In the genomic region with DNA sequence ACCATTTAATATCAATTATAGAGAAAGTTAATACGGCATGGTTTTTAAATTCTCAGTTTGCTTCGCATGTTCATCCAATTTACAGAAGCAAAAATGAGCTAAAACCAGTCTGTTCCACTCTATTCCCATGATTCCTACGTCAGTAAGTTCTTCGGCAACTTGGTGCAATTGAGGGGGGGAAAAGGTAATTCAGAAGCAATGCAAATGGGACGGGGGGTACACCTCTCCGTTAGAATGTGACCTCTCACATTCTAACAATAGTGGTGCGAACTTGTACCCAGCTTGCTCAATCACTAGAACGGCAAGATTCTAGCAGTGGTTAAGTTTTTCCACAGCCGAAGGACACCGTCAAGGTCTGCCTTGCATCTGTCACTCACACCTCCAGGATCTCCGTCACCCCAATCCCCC, we compare ENCODE assay signal across 8 cellular contexts. TPM values are rescaled to one million over a fixed set of nuclear protein-coding genes. Genes with fewer than 3 reads are reported as not detected.
A peak's percentile ranks its signal among the peaks of the same experiment; 100 is the strongest.
DNase-seq lines count a peak whose midpoint lies in the region; ATAC-seq, FAIRE-seq and TF ChIP-seq lines count a peak whose summit lies in the region.

No MANE protein-coding gene starts in this region.

- TF ChIP-seq RAD21 in HepG2 (CRISPR knock-in tag; IDR thresholded peaks at IDR 0.05) = no peak

- POLR2A ChIA-PET in HepG2 (lab: Yijun Ruan, JAX) = interaction anchor here (1.0 to 1.5 kb wide), 2 partner anchors 73 to 86 kb away, joined by 3 to 6 read pairs; a partner anchor contains a TSS

- peaks cover 40% of the 10 kb centered on the region for H3K4me1 ChIP-seq in Loucy (ENCODE audit: insufficient read depth, low read length, poor library complexity, severe bottlenecking)
- peaks cover 25% of the 10 kb centered on the region for H3K4me1 ChIP-seq in HepG2 (ENCODE audit: insufficient read depth, low read length)
- no peaks in the 10 kb centered on the region for H3K4me1 ChIP-seq in thymus (ENCODE audit: control insufficient read depth, insufficient read depth, low read length)

- intact Hi-C loops in HepG2 (cut with micrococcal nuclease; ENCODE audit: unreplicated experiment) = loop anchor here (2.0 to 10.0 kb wide), 4 partner anchors 76 to 294 kb away; a partner anchor contains a TSS

- in situ Hi-C loops in brain microvascular endothelial cell (cut with HindIII; ENCODE audit: low pct_ligation_motif_present, low sequenced_read_pairs) = no loop called here
- in situ Hi-C loops in HepG2 (cut with HindIII; ENCODE audit: extremely low pct_ligation_motif_present, low pct_unique_long_range_greater_than_20kb) = no loop called here

- TF ChIP-seq CTCF in Loucy (conservative IDR thresholded peaks at IDR 0.05; ENCODE audit: low read length) (no peak), brain microvascular endothelial cell (IDR thresholded peaks at IDR 0.05; ENCODE audit: low read depth, low read length, missing control alignments) (no peak), HepG2 (CRISPR knock-in tag; IDR thresholded peaks at IDR 0.05) (no peak)

- no peaks in the 10 kb centered on the region for H3K9me2 ChIP-seq in Loucy (replicated peaks; ENCODE audit: low read depth, low read length)

- no peaks in the 10 kb centered on the region for H3K36me3 ChIP-seq in Loucy (ENCODE audit: insufficient read depth, low read length)
- no peaks in the 10 kb centered on the region for H3K36me3 ChIP-seq in brain microvascular endothelial cell (replicated peaks)
- H3K36me3 ChIP-seq in HepG2 (replicated peaks in 1 of 2; ENCODE audit: control insufficient read depth in 1 of 2, insufficient read depth in 2 of 2, low read length in 2 of 2) = no peaks in the 10 kb centered on the region; a peak in 1 of 5 replicates
- no peaks in the 10 kb centered on the region for H3K36me3 ChIP-seq in thymus (ENCODE audit: control insufficient read depth, insufficient read depth)

- peak; percentile 49 for FAIRE-seq in HepG2 (lab: Jason Lieb, UNC)

- H3F3A ChIP-seq in Loucy (ENCODE audit: low read depth) = 0 out of 2 replicates have a peak, but pooled peaks cover 4% of the 10 kb centered on the region

- TF ChIP-seq EP300 in HepG2 (IDR thresholded peaks at IDR 0.05; ENCODE audit: low read depth in 2 of 2, low read length in 2 of 2) (no peak), HepG2 (CRISPR knock-in tag; IDR thresholded peaks at IDR 0.05; ENCODE audit: borderline replicate concordance) (no peak)

- H3K27ac ChIP-seq in brain microvascular endothelial cell (no peak overlapping the region), HepG2 (ENCODE audit: extremely low read length, insufficient read depth, low read length) (peak overlapping the region; percentile 81), thymus (ENCODE audit: low read depth) (no peak overlapping the region)

- H3K9ac ChIP-seq in Loucy (ENCODE audit: low read depth, low read length, poor library complexity, severe bottlenecking) = peak overlapping the region; percentile 75
- H3K9ac ChIP-seq in HepG2 (ENCODE audit: insufficient read depth, low read depth, low read length) = peak overlapping the region; percentile 75

- DNase-seq in ELR (ENCODE audit: low read depth) (peak; percentile 6), brain microvascular endothelial cell (no peak), HepG2 (ENCODE audit: low spot score) (no peak)

- TSS peak; percentile 46 for BruUV-seq in HepG2 (replicated peaks; lab: Mats Ljungman, UMichigan)

- ATAC-seq in HepG2 = no peak
- no peak for ATAC-seq in HG03095 (IDR thresholded peaks at IDR 0.05; ENCODE audit: unreplicated experiment)
- no peak for ATAC-seq in GM18858 (IDR thresholded peaks at IDR 0.05; ENCODE audit: unreplicated experiment)
- no peak for ATAC-seq in HG03196 (IDR thresholded peaks at IDR 0.05; ENCODE audit: unreplicated experiment)

- CTCF ChIA-PET in HepG2 (lab: Yijun Ruan, JAX; ENCODE audit: low intra/inter-chr PET ratio, low total read pairs) = no interaction called here

- H4K20me1 ChIP-seq in Loucy (ENCODE audit: insufficient read depth, low read length, poor library complexity, severe bottlenecking) (no peaks in the 10 kb centered on the region), HepG2 (ENCODE audit: insufficient read depth, low read length) (no peaks in the 10 kb centered on the region)

- H2AFZ ChIP-seq in Loucy (ENCODE audit: low read length) (peak overlapping the region; percentile 92), HepG2 (ENCODE audit: low read length) (peak overlapping the region; percentile 8)

- TF ChIP-seq POLR2A in HepG2 (IDR thresholded peaks at IDR 0.05; ENCODE audit: insufficient read depth in 1 of 2, low read depth in 2 of 2, low read length in 2 of 2) = no peak

- H3K79me2 ChIP-seq in Loucy (ENCODE audit: insufficient read depth, low read length) = peaks cover 20% of the 10 kb centered on the region; the same call in 1 of the 2 replicates
- peaks cover 35% of the 10 kb centered on the region for H3K79me2 ChIP-seq in HepG2 (ENCODE audit: insufficient read depth, low read length)

- WGBS in HepG2 (ENCODE audit: low lambda C conversion rate) = 1% methylated on average over 9 of the region's 11 CpGs
- WGBS in thymus = 2% methylated on average over 11 of the region's 11 CpGs

- H3K4me2 ChIP-seq in Loucy (ENCODE audit: low read depth, low read length, poor library complexity, severe bottlenecking) (peak overlapping the region; percentile 97), HepG2 (ENCODE audit: low read depth, low read length) (peak overlapping the region; percentile 92)

- H3K9me3 ChIP-seq in Loucy (ENCODE audit: insufficient read depth, low read depth, low read length) = no peaks in the 10 kb centered on the region
- H3K9me3 ChIP-seq in HepG2 (ENCODE audit: low read length) = no peaks in the 10 kb centered on the region
- no peaks in the 10 kb centered on the region for H3K9me3 ChIP-seq in thymus (ENCODE audit: control insufficient read depth)

- H3K4me3 ChIP-seq in Loucy (ENCODE audit: low read length, poor library complexity, severe bottlenecking) (peak overlapping the region; percentile 86), brain microvascular endothelial cell (ENCODE audit: low read depth, low read length) (peak overlapping the region; percentile 83), HepG2 (replicated peaks in 1 of 3; ENCODE audit: insufficient read depth in 1 of 3, low read depth in 2 of 3, low read length in 3 of 3) (peak overlapping the region; percentile 79 to 91 (median 88)), thymus (ENCODE audit: low read length) (peak overlapping the region; percentile 84)

- H3K27me3 ChIP-seq in Loucy (ENCODE audit: insufficient read depth, low read length, poor library complexity, severe bottlenecking) (no peaks in the 10 kb centered on the region), brain microvascular endothelial cell (replicated peaks) (no peaks in the 10 kb centered on the region), HepG2 (ENCODE audit: control insufficient read depth in 1 of 2, insufficient read depth in 2 of 2, low read length in 2 of 2) (no peaks in the 10 kb centered on the region; a peak in 2 of 5 replicates), thymus (ENCODE audit: control insufficient read depth, insufficient read depth) (no peaks in the 10 kb centered on the region)

RNA-seq across cellular contexts. Expression of a gene that starts 0.7 kb away (rescaled TPM):
- total RNA-seq in HepG2 (2016; rRNA removed; fragmentation: Illumina TruSeq; extraction: Trizol) = 38.7 and 61.2 TPM in 2 replicates
- total RNA-seq in HepG2 (2016; cell fraction: cytosol; rRNA removed; fragmentation: Illumina TruSeq; extraction: Trizol; ENCODE audit: low read depth) = 80.9 and 88.4 TPM in 2 replicates
- total RNA-seq in HepG2 (2016; cell fraction: insoluble cytoplasmic fraction; rRNA removed; fragmentation: Illumina TruSeq; extraction: Trizol) = 38.8 and 49.0 TPM in 2 replicates
- 93.3 and 109 TPM in 2 replicates for total RNA-seq in HepG2 (2016; cell fraction: membrane; rRNA removed; fragmentation: Illumina TruSeq; extraction: Trizol)
- total RNA-seq in HepG2 (2016; cell fraction: nucleus; rRNA removed; fragmentation: Illumina TruSeq; extraction: Trizol) = 45.0 and 51.2 TPM in 2 replicates
- polyA plus RNA-seq in HepG2 (2011; rRNA removed) = 54.9 and 64.0 TPM in 2 replicates
- polyA plus RNA-seq in HepG2 (2011; cell fraction: cytosol; rRNA removed) = 12.2 and 21.4 TPM in 2 replicates
- polyA plus RNA-seq in HepG2 (2011; cell fraction: nucleus; rRNA removed) = 15.8 and 25.0 TPM in 2 replicates
- polyA plus RNA-seq in HepG2 (2012) = 9.0 and 34.2 TPM in 2 replicates
- 110 and 124 TPM in 2 replicates for polyA plus RNA-seq in HepG2 (2016; cell fraction: cytosol; fragmentation: Illumina TruSeq; extraction: Trizol; ENCODE audit: low read depth)
- 45.8 and 54.7 TPM in 2 replicates for polyA plus RNA-seq in HepG2 (2016; cell fraction: insoluble cytoplasmic fraction; fragmentation: Illumina TruSeq; extraction: Trizol; ENCODE audit: low read depth)
- 99.5 and 101 TPM in 2 replicates for polyA plus RNA-seq in HepG2 (2016; cell fraction: membrane; fragmentation: Illumina TruSeq; extraction: Trizol; ENCODE audit: low read depth)
- polyA plus RNA-seq in HepG2 (2016; cell fraction: nucleus; fragmentation: Illumina TruSeq; extraction: Trizol; ENCODE audit: insufficient read depth, low read depth) = 54.3 and 81.9 TPM in 2 replicates
- polyA minus RNA-seq in HepG2 (2011; rRNA and poly(A)+ RNA removed; ENCODE audit: low replicate concordance) = 58.3 and 120 TPM in 2 replicates
- polyA minus RNA-seq in HepG2 (2011; cell fraction: cytosol; rRNA and poly(A)+ RNA removed) = 6.7 and 15.7 TPM in 2 replicates
- polyA minus RNA-seq in HepG2 (2011; cell fraction: nucleus; rRNA and poly(A)+ RNA removed) = 69.3 and 164 TPM in 2 replicates
- polyA plus RNA-seq in thymus = 23.3 TPM

RNA-seq across cellular contexts. Expression of a gene that starts 25.9 kb away (rescaled TPM):
- 34.6 and 42.4 TPM in 2 replicates for total RNA-seq in HepG2 (2016; rRNA removed; fragmentation: Illumina TruSeq; extraction: Trizol)
- 5.4 and 5.6 TPM in 2 replicates for total RNA-seq in HepG2 (2016; cell fraction: cytosol; rRNA removed; fragmentation: Illumina TruSeq; extraction: Trizol; ENCODE audit: low read depth)
- 32.0 and 42.9 TPM in 2 replicates for total RNA-seq in HepG2 (2016; cell fraction: insoluble cytoplasmic fraction; rRNA removed; fragmentation: Illumina TruSeq; extraction: Trizol)
- total RNA-seq in HepG2 (2016; cell fraction: membrane; rRNA removed; fragmentation: Illumina TruSeq; extraction: Trizol) = 8.5 and 10.8 TPM in 2 replicates
- 9.2 and 16.4 TPM in 2 replicates for total RNA-seq in HepG2 (2016; cell fraction: nucleus; rRNA removed; fragmentation: Illumina TruSeq; extraction: Trizol)
- polyA plus RNA-seq in HepG2 (2011; rRNA removed) (14.7 and 19.7 TPM in 2 replicates), thymus (24.6 TPM)
- polyA plus RNA-seq in HepG2 (2011; cell fraction: cytosol; rRNA removed) = 11.7 and 21.6 TPM in 2 replicates
- 3.0 and 5.4 TPM in 2 replicates for polyA plus RNA-seq in HepG2 (2011; cell fraction: nucleus; rRNA removed)
- 12.4 and 13.2 TPM in 2 replicates for polyA plus RNA-seq in HepG2 (2012)
- polyA plus RNA-seq in HepG2 (2016; cell fraction: cytosol; fragmentation: Illumina TruSeq; extraction: Trizol; ENCODE audit: low read depth) = 4.6 and 5.3 TPM in 2 replicates
- 41.5 and 42.2 TPM in 2 replicates for polyA plus RNA-seq in HepG2 (2016; cell fraction: insoluble cytoplasmic fraction; fragmentation: Illumina TruSeq; extraction: Trizol; ENCODE audit: low read depth)
- polyA plus RNA-seq in HepG2 (2016; cell fraction: membrane; fragmentation: Illumina TruSeq; extraction: Trizol; ENCODE audit: low read depth) = 7.8 and 9.4 TPM in 2 replicates
- 22.9 and 25.4 TPM in 2 replicates for polyA plus RNA-seq in HepG2 (2016; cell fraction: nucleus; fragmentation: Illumina TruSeq; extraction: Trizol; ENCODE audit: insufficient read depth, low read depth)
- polyA minus RNA-seq in HepG2 (2011; rRNA and poly(A)+ RNA removed; ENCODE audit: low replicate concordance) = 12.1 and 18.4 TPM in 2 replicates
- polyA minus RNA-seq in HepG2 (2011; cell fraction: cytosol; rRNA and poly(A)+ RNA removed) = 7.5 and 9.4 TPM in 2 replicates
- 4.6 and 9.7 TPM in 2 replicates for polyA minus RNA-seq in HepG2 (2011; cell fraction: nucleus; rRNA and poly(A)+ RNA removed)
